ENCODE assay signal across 21 cellular contexts in genomic region chr1:116164890-116165176, GRCh38. TPM values are rescaled to one million over a fixed set of nuclear protein-coding genes. Genes with fewer than 3 reads are reported as not detected.
DNase-seq lines count a peak whose midpoint lies in the region; ATAC-seq, FAIRE-seq and TF ChIP-seq lines count a peak whose summit lies in the region.
"Had no signal": no experiment of that assay in that cellular context is flagged by ENCODE, and none has a peak within 500 bp of the region (broad histone marks: within the 10 kb centered on the region; RNA-seq: fewer than 3 reads in every experiment).

No MANE protein-coding gene starts in this region.

- H3K4me3 ChIP-seq in heart left ventricle, result no peak overlapping the region
- no peak overlapping the region for H3K4me3 ChIP-seq in vagina
- no peak overlapping the region for H3K4me3 ChIP-seq in osteoblast (ENCODE audit: insufficient read depth, low read length)
- H3K4me3 ChIP-seq: mucosa of descending colon, thyroid gland had no signal

- no peak for TF ChIP-seq POLR2A in heart left ventricle (IDR thresholded peaks at IDR 0.05)
- no peak for TF ChIP-seq POLR2A in vagina (IDR thresholded peaks at IDR 0.05)

- no peaks in the 10 kb centered on the region for H4K20me1 ChIP-seq in osteoblast (ENCODE audit: insufficient read depth, low read length)

- 5 to 24% (median 11%) methylated on average over 1 of the region's 1 CpG for WGBS in heart left ventricle, 4 donors

- H3K4me2 ChIP-seq in osteoblast (ENCODE audit: insufficient read depth, low read length), result no peak overlapping the region

- H3K9me3 ChIP-seq in heart left ventricle (no peaks in the 10 kb centered on the region), vagina (no peaks in the 10 kb centered on the region), osteoblast (ENCODE audit: low read depth, low read length) (no peaks in the 10 kb centered on the region)
- H3K9me3 ChIP-seq: mucosa of descending colon, thyroid gland had no signal

- H2AFZ ChIP-seq in osteoblast (ENCODE audit: low read length), result no peak overlapping the region

- DNase-seq in heart left ventricle (no peak), left ventricle myocardium superior (no peak), sciatic nerve (ENCODE audit: low spot score) (no peak), vagina (ENCODE audit: extremely low spot score in 2 of 2) (no peak), osteoblast (ENCODE audit: insufficient read length, low spot score, missing footprints) (no peak), nucleus accumbens (lab: John Stamatoyannopoulos, UW) (no peak), D721Med (ENCODE audit: insufficient read length, low spot score) (no peak)
- DNase-seq: activated B cell treated with CpG ODN at 0.5 μM for 24 hours; CD4-positive, alpha-beta T cell; DMS79; KG1; kidney glomerular epithelial cell; NCI-H1417 treated with DMSO at 0.1 percent for 48 hours; stimulated activated CD4-positive, alpha-beta T cell treated with anti-CD3 and anti-CD28 coated beads, Interleukin-4, amount 100 ng/mL, for 24 hours had no signal

- H3K27me3 ChIP-seq in heart left ventricle (no peaks in the 10 kb centered on the region), vagina (no peaks in the 10 kb centered on the region), osteoblast (ENCODE audit: insufficient read depth, low read length) (peaks cover 16% of the 10 kb centered on the region)
- H3K27me3 ChIP-seq: thyroid gland had no signal

- intact Hi-C loops in heart left ventricle (cut with DNase I), result loop anchor here in 3 of 10 donors (5.0 kb wide), 2 partner anchors 202 to 207 kb away; partner anchors contain the start of gene ATP1A1 (in 2 of the 3)
- intact Hi-C loops in left ventricle myocardium superior (cut with micrococcal nuclease), result no loop called here
- intact Hi-C loops in sciatic nerve (cut with DNase I), result no loop called here
- intact Hi-C loops in vagina (cut with DNase I), result loop anchor here (10.0 kb wide), 1 partner anchor 210 kb away; the partner anchor contains the start of gene ATP1A1

- no peaks in the 10 kb centered on the region for H3K79me2 ChIP-seq in osteoblast (ENCODE audit: insufficient read depth, low read length)

- TF ChIP-seq CTCF in heart left ventricle (IDR thresholded peaks at IDR 0.05) (no peak), vagina (IDR thresholded peaks at IDR 0.05) (no peak), osteoblast (IDR thresholded peaks at IDR 0.05; ENCODE audit: extremely low read depth, low read depth, low read length) (no peak), D721Med (IDR thresholded peaks at IDR 0.05; ENCODE audit: insufficient read depth, missing control alignments) (no peak)

- H3K36me3 ChIP-seq in heart left ventricle (no peaks in the 10 kb centered on the region), vagina (no peaks in the 10 kb centered on the region), osteoblast (ENCODE audit: insufficient read depth, low read length) (no peaks in the 10 kb centered on the region)
- H3K36me3 ChIP-seq: thyroid gland had no signal

- no peak for FAIRE-seq in D721Med (lab: Jason Lieb, UNC)
- FAIRE-seq: GM18507, H54 had no signal

- H3K27ac ChIP-seq in heart left ventricle (peak overlapping the region; percentile 4 to 86 (median 58)), cingulate gyrus (ENCODE audit: low read depth, low read length) (peak overlapping the region; percentile 79), vagina (peak overlapping the region; percentile 47), osteoblast (ENCODE audit: low read depth, low read length) (no peak overlapping the region)

- peak in 2 of 4 donors; percentile 8 to 50 for ATAC-seq in heart left ventricle
- no peak for ATAC-seq in left ventricle myocardium superior
- ATAC-seq in sciatic nerve, result peak; percentile 3
- ATAC-seq: mucosa of descending colon had no signal

- peaks cover 0 to 53% (median 28%) of the 10 kb centered on the region in 12 donors for H3K4me1 ChIP-seq in heart left ventricle
- H3K4me1 ChIP-seq in vagina, result peaks cover 38% of the 10 kb centered on the region
- no peaks in the 10 kb centered on the region for H3K4me1 ChIP-seq in osteoblast (ENCODE audit: insufficient read depth, low read length)

RNA-seq across cellular contexts. Expression of gene MAB21L3, which starts 53.6 kb away (rescaled TPM):
- total RNA-seq in heart left ventricle (under 1 TPM in 2 of 9 donors, not detected in 7; 0.08 to 0.15 TPM), left ventricle myocardium superior (not detected), sciatic nerve (not detected), vagina (4.4 TPM), osteoblast (0.29 and 0.36 TPM in 2 replicates)
- under 1 TPM in 1 of 2 donors, not detected in 1; 0.04 TPM for polyA plus RNA-seq in heart left ventricle
- total RNA-seq: activated B cell treated with CpG ODN at 0.5 μM for 24 hours; activated CD8-positive, alpha-beta memory T cell treated with anti-CD3 and anti-CD28 coated beads for 36 hours; CD4-positive, alpha-beta T cell; RPMI7951 had no signal
